ENCODE assay signal across 10 cellular contexts in genomic region chr4:139988863-139989765, GRCh38.
A peak's percentile ranks its signal among the peaks of the same experiment; 100 is the strongest.
DNase-seq lines count a peak whose midpoint lies in the region; ATAC-seq, FAIRE-seq and TF ChIP-seq lines count a peak whose summit lies in the region.
"Had no signal": no experiment of that assay in that cellular context is flagged by ENCODE, and none has a peak within 500 bp of the region (broad histone marks: within the 10 kb centered on the region; RNA-seq: fewer than 3 reads in every experiment).

No MANE protein-coding gene starts in this region.

- intact Hi-C loops in activated CD4-positive, alpha-beta T cell treated with anti-CD3 and anti-CD28 coated beads, Interleukin-2, amount 10 ng/mL, durations not matched to agents 24 days and 14 days (cut with micrococcal nuclease): no loop called here
- intact Hi-C loops in left ventricle myocardium inferior (cut with micrococcal nuclease) (no loop called here), kidney (cut with DNase I) (no loop called here)

- no peak overlapping the region for H3K4me3 Mint-ChIP-seq in activated CD4-positive, alpha-beta T cell treated with anti-CD3 and anti-CD28 coated beads, Interleukin-2, amount 10 ng/mL, durations not matched to agents 24 days and 14 days
- H3K4me3 Mint-ChIP-seq in activated T-cell treated with anti-CD3 and anti-CD28 coated beads, Interleukin-2, amount 50 U/mL, for 24 hours: no peak overlapping the region
- H3K4me3 Mint-ChIP-seq: stimulated activated naive CD8-positive, alpha-beta T cell treated with anti-CD3 and anti-CD28 coated beads, Interleukin-15, Interleukin-2, amounts not matched to agents 100 ng/mL and 50 ng/mL, for 24 hours had no signal

- H3K9ac ChIP-seq in kidney (ENCODE audit: low read length in 2 of 2): no peak overlapping the region

- no peak for FAIRE-seq in kidney (lab: Jason Lieb, UNC)
- FAIRE-seq: TTC549 had no signal

- H3K4me3 ChIP-seq in left ventricle myocardium inferior (peak overlapping the region; percentile 19), kidney (ENCODE audit: low read length in 2 of 2) (no peak overlapping the region)

- H3K9me3 Mint-ChIP-seq in activated CD4-positive, alpha-beta T cell treated with anti-CD3 and anti-CD28 coated beads, Interleukin-2, amount 10 ng/mL, durations not matched to agents 24 days and 14 days: no peaks in the 10 kb centered on the region
- H3K9me3 Mint-ChIP-seq in activated T-cell treated with anti-CD3 and anti-CD28 coated beads, Interleukin-2, amount 50 U/mL, for 24 hours: no peaks in the 10 kb centered on the region
- H3K9me3 Mint-ChIP-seq: stimulated activated naive CD8-positive, alpha-beta T cell treated with anti-CD3 and anti-CD28 coated beads, Interleukin-15, Interleukin-2, amounts not matched to agents 100 ng/mL and 50 ng/mL, for 24 hours had no signal

- no peaks in the 10 kb centered on the region for H3K9me3 ChIP-seq in left ventricle myocardium inferior (replicated peaks)
- H3K9me3 ChIP-seq in kidney (ENCODE audit: control insufficient read depth in 1 of 2, low read length in 2 of 2): no peaks in the 10 kb centered on the region

- H3K27ac ChIP-seq in left ventricle myocardium inferior (replicated peaks): peak overlapping the region; percentile 36
- no peak overlapping the region for H3K27ac ChIP-seq in kidney (ENCODE audit: low read depth in 2 of 2, low read length in 2 of 2)

- TF ChIP-seq CTCF in left ventricle myocardium inferior (IDR thresholded peaks at IDR 0.05; ENCODE audit: borderline replicate concordance) (no peak), kidney (IDR thresholded peaks at IDR 0.05; ENCODE audit: borderline replicate concordance, extremely low read depth, insufficient read depth) (no peak)

- DNase-seq in activated CD4-positive, alpha-beta T cell treated with anti-CD3 and anti-CD28 coated beads for 4 hours: peak; percentile 26 to 54
- DNase-seq in activated CD4-positive, alpha-beta T cell treated with anti-CD3 and anti-CD28 coated beads, Interleukin-2, amount 10 ng/mL, durations not matched to agents 24 days and 14 days: no peak
- DNase-seq in activated T-cell treated with anti-CD3 and anti-CD28 coated beads, Interleukin-2, amount 50 U/mL, for 24 hours: peak; percentile 52
- DNase-seq in left ventricle myocardium inferior (no peak), NCI-H510A (lab: John Stamatoyannopoulos, UW) (no peak), kidney (no peak)
- DNase-seq in stimulated activated CD4-positive, alpha-beta T cell treated with anti-CD3 and anti-CD28 coated beads, Interleukin-15, amount 100 ng/mL, for 24 hours: peak; percentile 77

- no peak for ATAC-seq in GM19467 (IDR thresholded peaks at IDR 0.05; ENCODE audit: unreplicated experiment)

- H3K36me3 ChIP-seq in left ventricle myocardium inferior: no peaks in the 10 kb centered on the region
- H3K36me3 ChIP-seq in kidney (ENCODE audit: control insufficient read depth in 1 of 2, insufficient read depth in 2 of 2, low read length in 2 of 2): no peaks in the 10 kb centered on the region

- H3K27me3 Mint-ChIP-seq in activated CD4-positive, alpha-beta T cell treated with anti-CD3 and anti-CD28 coated beads, Interleukin-2, amount 10 ng/mL, durations not matched to agents 24 days and 14 days: peaks cover 13% of the 10 kb centered on the region
- H3K27me3 Mint-ChIP-seq in activated T-cell treated with anti-CD3 and anti-CD28 coated beads, Interleukin-2, amount 50 U/mL, for 24 hours: no peaks in the 10 kb centered on the region
- H3K27me3 Mint-ChIP-seq: stimulated activated naive CD8-positive, alpha-beta T cell treated with anti-CD3 and anti-CD28 coated beads, Interleukin-15, Interleukin-2, amounts not matched to agents 100 ng/mL and 50 ng/mL, for 24 hours had no signal

- peaks cover 7% of the 10 kb centered on the region for H3K4me1 Mint-ChIP-seq in activated CD4-positive, alpha-beta T cell treated with anti-CD3 and anti-CD28 coated beads, Interleukin-2, amount 10 ng/mL, durations not matched to agents 24 days and 14 days
- H3K4me1 Mint-ChIP-seq in activated T-cell treated with anti-CD3 and anti-CD28 coated beads, Interleukin-2, amount 50 U/mL, for 24 hours (ENCODE audit: low read depth): peaks cover 16% of the 10 kb centered on the region

- H3K36me3 Mint-ChIP-seq in activated CD4-positive, alpha-beta T cell treated with anti-CD3 and anti-CD28 coated beads, Interleukin-2, amount 10 ng/mL, durations not matched to agents 24 days and 14 days (ENCODE audit: low read depth): no peaks in the 10 kb centered on the region
- no peaks in the 10 kb centered on the region for H3K36me3 Mint-ChIP-seq in activated T-cell treated with anti-CD3 and anti-CD28 coated beads, Interleukin-2, amount 50 U/mL, for 24 hours (ENCODE audit: low read depth)

- H3K4me1 ChIP-seq in left ventricle myocardium inferior: peaks cover 33% of the 10 kb centered on the region
- H3K4me1 ChIP-seq in kidney (ENCODE audit: control insufficient read depth in 1 of 2, insufficient read depth in 1 of 2, low read depth in 1 of 2, low read length in 2 of 2): no peaks in the 10 kb centered on the region

- H3K27me3 ChIP-seq in left ventricle myocardium inferior (ENCODE audit: low read depth): no peaks in the 10 kb centered on the region

- no peak overlapping the region for H3K27ac Mint-ChIP-seq in activated CD4-positive, alpha-beta T cell treated with anti-CD3 and anti-CD28 coated beads, Interleukin-2, amount 10 ng/mL, durations not matched to agents 24 days and 14 days
- H3K27ac Mint-ChIP-seq in activated T-cell treated with anti-CD3 and anti-CD28 coated beads, Interleukin-2, amount 50 U/mL, for 24 hours: no peak overlapping the region
- H3K27ac Mint-ChIP-seq: stimulated activated naive CD8-positive, alpha-beta T cell treated with anti-CD3 and anti-CD28 coated beads, Interleukin-15, Interleukin-2, amounts not matched to agents 100 ng/mL and 50 ng/mL, for 24 hours had no signal

Comparison
In these comparisons a context has a peak if more than half of its experiments do, and no peak if none do; other contexts are left out.
1. DNase-seq: peak in activated CD4-positive, alpha-beta T cell treated with anti-CD3 and anti-CD28 coated beads for 4 hours (2 of 2), activated T-cell treated with anti-CD3 and anti-CD28 coated beads, Interleukin-2, amount 50 U/mL, for 24 hours (single experiment) and stimulated activated CD4-positive, alpha-beta T cell treated with anti-CD3 and anti-CD28 coated beads, Interleukin-15, amount 100 ng/mL, for 24 hours (single experiment); none in activated CD4-positive, alpha-beta T cell treated with anti-CD3 and anti-CD28 coated beads, Interleukin-2, amount 10 ng/mL, durations not matched to agents 24 days and 14 days (single experiment), left ventricle myocardium inferior (single experiment), NCI-H510A (single experiment) and kidney (single experiment).